ENCODE assay signal across 1 cellular context in genomic region chr16:2047330-2048115, GRCh38.
TF ChIP-seq lines count a peak whose summit lies in the region.

Gene NTHL1, minus strand, starts transcription at chr16:2047834. Its CDS starts 11 bp downstream, at chr16:2047823.
Gene TSC2, plus strand, starts transcription at chr16:2047985. Its CDS starts 631 bp downstream, at chr16:2048616.

TF ChIP-seq in GM12878, 131 proteins besides CTCF, POLR2A, EP300 and RAD21 (continued from another document and continues in another):
- no peak for TF ChIP-seq MLLT1 (IDR thresholded peaks at IDR 0.05)
- TF ChIP-seq MYC (IDR thresholded peaks at IDR 0.05; ENCODE audit: insufficient read depth, insufficient read length, insufficient replicate concordance, low read length, severe bottlenecking), result peak; percentile 28
- TF ChIP-seq, protein P1, sequence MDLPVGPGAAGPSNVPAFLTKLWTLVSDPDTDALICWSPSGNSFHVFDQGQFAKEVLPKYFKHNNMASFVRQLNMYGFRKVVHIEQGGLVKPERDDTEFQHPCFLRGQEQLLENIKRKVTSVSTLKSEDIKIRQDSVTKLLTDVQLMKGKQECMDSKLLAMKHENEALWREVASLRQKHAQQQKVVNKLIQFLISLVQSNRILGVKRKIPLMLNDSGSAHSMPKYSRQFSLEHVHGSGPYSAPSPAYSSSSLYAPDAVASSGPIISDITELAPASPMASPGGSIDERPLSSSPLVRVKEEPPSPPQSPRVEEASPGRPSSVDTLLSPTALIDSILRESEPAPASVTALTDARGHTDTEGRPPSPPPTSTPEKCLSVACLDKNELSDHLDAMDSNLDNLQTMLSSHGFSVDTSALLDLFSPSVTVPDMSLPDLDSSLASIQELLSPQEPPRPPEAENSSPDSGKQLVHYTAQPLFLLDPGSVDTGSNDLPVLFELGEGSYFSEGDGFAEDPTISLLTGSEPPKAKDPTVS (IDR thresholded peaks at IDR 0.05; ENCODE audit: low read depth, low read length), result no peak
- TF ChIP-seq RUNX3 (IDR thresholded peaks at IDR 0.05; ENCODE audit: low read length), result peak; percentile 25; the same call in 1 of the 2 replicates
- no peak for TF ChIP-seq MTA2 (IDR thresholded peaks at IDR 0.05; ENCODE audit: low read depth)
- TF ChIP-seq ZBTB33 (IDR thresholded peaks at IDR 0.05), result no peak
- TF ChIP-seq PAX8 (IDR thresholded peaks at IDR 0.05), result no peak
- no peak for TF ChIP-seq STAT3 (IDR thresholded peaks at IDR 0.05; ENCODE audit: low read depth, low read length)
- TF ChIP-seq RBBP5 (conservative IDR thresholded peaks at IDR 0.05), result no peak
- no peak for TF ChIP-seq CHD4 (IDR thresholded peaks at IDR 0.05)
- 0 out of 2 replicates have a peak, but pooled peaks have one; percentile 8 for TF ChIP-seq IRF4 (IDR thresholded peaks at IDR 0.05; ENCODE audit: low read depth, low read length)
- TF ChIP-seq, protein P2, sequence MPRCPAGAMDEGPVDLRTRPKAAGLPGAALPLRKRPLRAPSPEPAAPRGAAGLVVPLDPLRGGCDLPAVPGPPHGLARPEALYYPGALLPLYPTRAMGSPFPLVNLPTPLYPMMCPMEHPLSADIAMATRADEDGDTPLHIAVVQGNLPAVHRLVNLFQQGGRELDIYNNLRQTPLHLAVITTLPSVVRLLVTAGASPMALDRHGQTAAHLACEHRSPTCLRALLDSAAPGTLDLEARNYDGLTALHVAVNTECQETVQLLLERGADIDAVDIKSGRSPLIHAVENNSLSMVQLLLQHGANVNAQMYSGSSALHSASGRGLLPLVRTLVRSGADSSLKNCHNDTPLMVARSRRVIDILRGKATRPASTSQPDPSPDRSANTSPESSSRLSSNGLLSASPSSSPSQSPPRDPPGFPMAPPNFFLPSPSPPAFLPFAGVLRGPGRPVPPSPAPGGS (IDR thresholded peaks at IDR 0.05; ENCODE audit: borderline replicate concordance, insufficient read depth, low read depth, low read length, poor library complexity, severe bottlenecking), result no peak
- TF ChIP-seq, protein P3, sequence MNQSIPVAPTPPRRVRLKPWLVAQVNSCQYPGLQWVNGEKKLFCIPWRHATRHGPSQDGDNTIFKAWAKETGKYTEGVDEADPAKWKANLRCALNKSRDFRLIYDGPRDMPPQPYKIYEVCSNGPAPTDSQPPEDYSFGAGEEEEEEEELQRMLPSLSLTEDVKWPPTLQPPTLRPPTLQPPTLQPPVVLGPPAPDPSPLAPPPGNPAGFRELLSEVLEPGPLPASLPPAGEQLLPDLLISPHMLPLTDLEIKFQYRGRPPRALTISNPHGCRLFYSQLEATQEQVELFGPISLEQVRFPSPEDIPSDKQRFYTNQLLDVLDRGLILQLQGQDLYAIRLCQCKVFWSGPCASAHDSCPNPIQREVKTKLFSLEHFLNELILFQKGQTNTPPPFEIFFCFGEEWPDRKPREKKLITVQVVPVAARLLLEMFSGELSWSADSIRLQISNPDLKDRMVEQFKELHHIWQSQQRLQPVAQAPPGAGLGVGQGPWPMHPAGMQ (IDR thresholded peaks at IDR 0.05; ENCODE audit: borderline replicate concordance), result no peak
- TF ChIP-seq ZBTB4 (CRISPR knock-in tag; IDR thresholded peaks at IDR 0.05), result 0 out of 2 replicates have a peak, but pooled peaks have one; percentile 44
- no peak for TF ChIP-seq NFIC (IDR thresholded peaks at IDR 0.05; ENCODE audit: low read depth, low read length)
- TF ChIP-seq CBFB (IDR thresholded peaks at IDR 0.05; ENCODE audit: low read depth), result no peak
- TF ChIP-seq PRDM15 (CRISPR knock-in tag; IDR thresholded peaks at IDR 0.05), result peak; percentile 75; the same call in 1 of the 2 replicates
- TF ChIP-seq TAF1 (IDR thresholded peaks at IDR 0.05; ENCODE audit: borderline replicate concordance, low read depth, low read length), result 0 out of 2 replicates have a peak, but pooled peaks have one; percentile 22
- TF ChIP-seq NFYA (IDR thresholded peaks at IDR 0.05; ENCODE audit: borderline replicate concordance, low read depth, low read length), result no peak
- TF ChIP-seq, protein P4, sequence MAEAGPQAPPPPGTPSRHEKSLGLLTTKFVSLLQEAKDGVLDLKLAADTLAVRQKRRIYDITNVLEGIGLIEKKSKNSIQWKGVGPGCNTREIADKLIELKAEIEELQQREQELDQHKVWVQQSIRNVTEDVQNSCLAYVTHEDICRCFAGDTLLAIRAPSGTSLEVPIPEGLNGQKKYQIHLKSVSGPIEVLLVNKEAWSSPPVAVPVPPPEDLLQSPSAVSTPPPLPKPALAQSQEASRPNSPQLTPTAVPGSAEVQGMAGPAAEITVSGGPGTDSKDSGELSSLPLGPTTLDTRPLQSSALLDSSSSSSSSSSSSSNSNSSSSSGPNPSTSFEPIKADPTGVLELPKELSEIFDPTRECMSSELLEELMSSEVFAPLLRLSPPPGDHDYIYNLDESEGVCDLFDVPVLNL (IDR thresholded peaks at IDR 0.05; ENCODE audit: low read depth, low read length), result no peak
- TF ChIP-seq KAT2A (conservative IDR thresholded peaks at IDR 0.05; ENCODE audit: control insufficient read depth, low read depth, low read length), result no peak
- TF ChIP-seq, protein P5, sequence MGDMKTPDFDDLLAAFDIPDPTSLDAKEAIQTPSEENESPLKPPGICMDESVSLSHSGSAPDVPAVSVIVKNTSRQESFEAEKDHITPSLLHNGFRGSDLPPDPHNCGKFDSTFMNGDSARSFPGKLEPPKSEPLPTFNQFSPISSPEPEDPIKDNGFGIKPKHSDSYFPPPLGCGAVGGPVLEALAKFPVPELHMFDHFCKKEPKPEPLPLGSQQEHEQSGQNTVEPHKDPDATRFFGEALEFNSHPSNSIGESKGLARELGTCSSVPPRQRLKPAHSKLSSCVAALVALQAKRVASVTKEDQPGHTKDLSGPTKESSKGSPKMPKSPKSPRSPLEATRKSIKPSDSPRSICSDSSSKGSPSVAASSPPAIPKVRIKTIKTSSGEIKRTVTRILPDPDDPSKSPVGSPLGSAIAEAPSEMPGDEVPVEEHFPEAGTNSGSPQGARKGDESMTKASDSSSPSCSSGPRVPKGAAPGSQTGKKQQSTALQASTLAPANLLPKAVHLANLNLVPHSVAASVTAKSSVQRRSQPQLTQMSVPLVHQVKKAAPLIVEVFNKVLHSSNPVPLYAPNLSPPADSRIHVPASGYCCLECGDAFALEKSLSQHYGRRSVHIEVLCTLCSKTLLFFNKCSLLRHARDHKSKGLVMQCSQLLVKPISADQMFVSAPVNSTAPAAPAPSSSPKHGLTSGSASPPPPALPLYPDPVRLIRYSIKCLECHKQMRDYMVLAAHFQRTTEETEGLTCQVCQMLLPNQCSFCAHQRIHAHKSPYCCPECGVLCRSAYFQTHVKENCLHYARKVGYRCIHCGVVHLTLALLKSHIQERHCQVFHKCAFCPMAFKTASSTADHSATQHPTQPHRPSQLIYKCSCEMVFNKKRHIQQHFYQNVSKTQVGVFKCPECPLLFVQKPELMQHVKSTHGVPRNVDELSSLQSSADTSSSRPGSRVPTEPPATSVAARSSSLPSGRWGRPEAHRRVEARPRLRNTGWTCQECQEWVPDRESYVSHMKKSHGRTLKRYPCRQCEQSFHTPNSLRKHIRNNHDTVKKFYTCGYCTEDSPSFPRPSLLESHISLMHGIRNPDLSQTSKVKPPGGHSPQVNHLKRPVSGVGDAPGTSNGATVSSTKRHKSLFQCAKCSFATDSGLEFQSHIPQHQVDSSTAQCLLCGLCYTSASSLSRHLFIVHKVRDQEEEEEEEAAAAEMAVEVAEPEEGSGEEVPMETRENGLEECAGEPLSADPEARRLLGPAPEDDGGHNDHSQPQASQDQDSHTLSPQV (IDR thresholded peaks at IDR 0.05), result peak; percentile 49; the same call in 1 of the 2 replicates
- no peak; the same call in 1 of the 2 replicates for TF ChIP-seq TCF12 (IDR thresholded peaks at IDR 0.05; ENCODE audit: low read depth, low read length)
- TF ChIP-seq NR2C2 (IDR thresholded peaks at IDR 0.05; ENCODE audit: borderline replicate concordance, control insufficient read depth, insufficient read length, low read depth), result no peak
- peak; percentile 99 for TF ChIP-seq SIX5 (IDR thresholded peaks at IDR 0.05; ENCODE audit: low read depth, low read length, severe bottlenecking)
- no peak for TF ChIP-seq RELB (IDR thresholded peaks at IDR 0.05; ENCODE audit: low read depth)
- no peak for TF ChIP-seq KDM1A (IDR thresholded peaks at IDR 0.05; ENCODE audit: borderline replicate concordance)
- peak; percentile 32; the same call in 1 of the 2 replicates for TF ChIP-seq ZNF24 (IDR thresholded peaks at IDR 0.05)
- TF ChIP-seq USF1 (IDR thresholded peaks at IDR 0.05; ENCODE audit: borderline replicate concordance, extremely low read length, insufficient read depth, low read depth, low read length), result peak; percentile 99
